ENCODE assay signal across 7 cellular contexts in the genomic region with DNA sequence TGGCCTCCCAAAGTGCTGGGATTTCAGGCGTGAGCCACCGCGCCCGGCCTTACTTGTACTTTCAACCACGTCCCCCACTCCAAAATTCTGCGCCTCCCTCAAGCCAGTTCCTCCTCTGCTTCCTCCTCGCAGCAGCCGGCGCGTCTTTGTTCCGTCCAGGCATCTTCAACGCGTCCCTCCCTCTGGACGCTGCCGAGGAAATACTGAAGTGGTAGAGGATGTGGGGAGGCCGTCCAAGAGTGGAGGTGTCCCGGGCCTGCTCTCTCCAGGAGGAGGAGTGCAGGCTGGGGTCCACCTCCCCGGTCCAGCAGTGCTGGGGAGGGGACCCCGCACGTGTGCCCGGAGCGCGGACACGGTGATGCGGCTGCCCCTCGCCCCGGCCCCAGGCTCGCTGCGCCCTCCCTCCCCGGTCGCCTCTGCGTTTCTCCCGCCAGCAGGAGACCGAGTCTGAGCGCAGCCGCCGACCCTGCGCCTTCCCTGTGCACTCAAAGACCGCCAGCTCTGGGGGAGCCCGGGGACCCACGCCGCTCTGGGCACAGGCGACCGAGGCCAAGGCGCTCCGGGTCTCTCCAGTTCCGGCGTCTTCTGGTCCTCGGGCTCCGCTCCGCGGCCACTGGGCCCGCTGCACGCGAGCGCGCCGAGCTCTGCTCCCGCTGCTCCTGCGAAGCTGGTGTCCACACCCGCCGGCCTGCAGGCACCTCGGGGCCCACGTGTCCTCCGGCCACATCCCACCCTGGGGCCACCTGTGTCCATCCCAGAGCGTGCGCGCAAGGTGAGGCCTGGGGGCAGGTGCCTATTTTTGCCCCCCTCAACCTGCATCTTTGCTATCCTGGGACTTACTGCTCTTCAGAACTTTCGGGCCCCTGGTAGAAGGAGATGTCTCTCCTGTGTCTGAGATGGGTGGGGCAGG. TPM values are rescaled to one million over a fixed set of nuclear protein-coding genes. Genes with fewer than 3 reads are reported as not detected.
A peak's percentile ranks its signal among the peaks of the same experiment; 100 is the strongest.
DNase-seq lines count a peak whose midpoint lies in the region; ATAC-seq and TF ChIP-seq lines count a peak whose summit lies in the region.

No MANE protein-coding gene starts in this region.

- peak overlapping the region; percentile 50 to 60 (median 53) for H3K4me3 ChIP-seq in esophagus muscularis mucosa
- H3K4me3 ChIP-seq in naive thymus-derived CD4-positive, alpha-beta T cell (ENCODE audit: low read length), result peak overlapping the region; percentile 42

- peaks cover 63 to 86% (median 73%) of the 10 kb centered on the region in 5 donors for H3K27me3 Mint-ChIP-seq in naive thymus-derived CD4-positive, alpha-beta T cell

- TF ChIP-seq EP300 in esophagus muscularis mucosa (IDR thresholded peaks at IDR 0.05), result no peak

- peaks cover 0 to 94% (median 30%) of the 10 kb centered on the region in 4 donors for H3K27me3 ChIP-seq in esophagus muscularis mucosa
- peaks cover 0 to 4% of the 10 kb centered on the region in 2 donors for H3K27me3 ChIP-seq in naive thymus-derived CD4-positive, alpha-beta T cell (ENCODE audit: control insufficient read depth in 2 of 2, insufficient read depth in 2 of 2, low read length in 2 of 2)

- CTCF ChIA-PET in naive thymus-derived CD4-positive, alpha-beta T cell (lab: Charles Lee), result interaction anchor here (0.6 kb wide), 1 partner anchor 561 kb away, joined by 4 read pairs; no protein-coding TSS in a partner anchor

- H3K27ac Mint-ChIP-seq in naive thymus-derived CD4-positive, alpha-beta T cell, result peak overlapping the region in 1 of 9 donors; percentile 72

- peak; percentile 65 for TF ChIP-seq CTCF in GM13977 (IDR thresholded peaks at IDR 0.05; ENCODE audit: extremely low read depth, insufficient read depth, missing control alignments)
- TF ChIP-seq CTCF in esophagus muscularis mucosa (IDR thresholded peaks at IDR 0.05), result peak; percentile 51 to 65 (median 51)

- H3K9me3 Mint-ChIP-seq in naive thymus-derived CD4-positive, alpha-beta T cell, result peaks cover 0 to 3% (median 0%) of the 10 kb centered on the region in 11 donors

- H3K36me3 ChIP-seq in esophagus muscularis mucosa, result no peaks in the 10 kb centered on the region
- no peaks in the 10 kb centered on the region for H3K36me3 ChIP-seq in naive thymus-derived CD4-positive, alpha-beta T cell (ENCODE audit: control insufficient read depth in 2 of 3, insufficient read depth in 3 of 3, low read length in 3 of 3)

- DNase-seq in GM13977 (ENCODE audit: low spot score) (peak; percentile 77), NCI-H2227 (lab: John Stamatoyannopoulos, UW; ENCODE audit: unreplicated experiment) (peak; percentile 87), esophagus muscularis mucosa (ENCODE audit: extremely low spot score) (peak; percentile 90)
- peak; percentile 81 for DNase-seq in activated CD8-positive, alpha-beta memory T cell treated with anti-CD3 and anti-CD28 coated beads, Interleukin-2, amount 50 U/mL, for 48 hours
- peak in 7 of 9 donors; percentile 12 to 64 (median 26) for DNase-seq in naive thymus-derived CD4-positive, alpha-beta T cell
- DNase-seq in stimulated activated naive CD4-positive, alpha-beta T cell treated with Interleukin-2 at 50 U/mL for 16 hours (lab: John Stamatoyannopoulos, UW), result peak; percentile 41

- H3K27ac ChIP-seq in esophagus muscularis mucosa (replicated peaks in 1 of 4), result peak overlapping the region in 1 of 4 donors; percentile 32
- H3K27ac ChIP-seq in naive thymus-derived CD4-positive, alpha-beta T cell (ENCODE audit: low read depth, low read length), result no peak overlapping the region

- H3K4me1 Mint-ChIP-seq in naive thymus-derived CD4-positive, alpha-beta T cell, result peaks cover 8 to 21% (median 12%) of the 10 kb centered on the region in 7 donors

- ATAC-seq in naive thymus-derived CD4-positive, alpha-beta T cell, result peak; percentile 80
- no peak for ATAC-seq in HG03108 (IDR thresholded peaks at IDR 0.05; ENCODE audit: unreplicated experiment)

- intact Hi-C loops in esophagus muscularis mucosa (cut with DNase I), result loop anchor here (10.0 kb wide), 1 partner anchor 85 kb away; no protein-coding TSS in a partner anchor
- intact Hi-C loops in naive thymus-derived CD4-positive, alpha-beta T cell (cut with micrococcal nuclease), result loop anchor here in 1 of 2 donors (1.0 kb wide), 1 partner anchor 92 kb away; no protein-coding TSS in a partner anchor

- peaks cover 0 to 4% (median 0%) of the 10 kb centered on the region in 5 donors for H3K36me3 Mint-ChIP-seq in naive thymus-derived CD4-positive, alpha-beta T cell

- POLR2A ChIA-PET in naive thymus-derived CD4-positive, alpha-beta T cell (lab: Charles Lee), result no interaction called here

- H3K4me1 ChIP-seq in esophagus muscularis mucosa, result peaks cover 9 to 11% (median 10%) of the 10 kb centered on the region in 4 donors
- H3K4me1 ChIP-seq in naive thymus-derived CD4-positive, alpha-beta T cell (ENCODE audit: control insufficient read depth in 2 of 2, insufficient read depth in 2 of 2, low read length in 2 of 2), result no peaks in the 10 kb centered on the region

- in situ Hi-C loops in GM13977 (cut with MboI; ENCODE audit: low pct_unique_long_range_greater_than_20kb, low sequenced_read_pairs, unreplicated experiment), result no loop called here

- 11% methylated on average over 8 of the region's 69 CpGs for WGBS in esophagus muscularis mucosa

- H3K9me3 ChIP-seq in esophagus muscularis mucosa, result no peaks in the 10 kb centered on the region
- no peaks in the 10 kb centered on the region for H3K9me3 ChIP-seq in naive thymus-derived CD4-positive, alpha-beta T cell (ENCODE audit: control insufficient read depth in 2 of 3, low read length in 3 of 3)

- H3K4me3 Mint-ChIP-seq in naive thymus-derived CD4-positive, alpha-beta T cell, result peak overlapping the region; percentile 38 to 77 (median 69)

- TF ChIP-seq POLR2A in esophagus muscularis mucosa (IDR thresholded peaks at IDR 0.05; ENCODE audit: low read depth), result no peak

RNA-seq across cellular contexts. Expression of a gene that starts 31.7 kb away (rescaled TPM):
- 1 to 10 TPM; 2.0 to 8.4 (median 4.7) TPM for total RNA-seq in esophagus muscularis mucosa
- total RNA-seq in naive thymus-derived CD4-positive, alpha-beta T cell, result 10 to 100 TPM; 36.6 to 46.1 (median 41.4) TPM
- polyA plus RNA-seq in naive thymus-derived CD4-positive, alpha-beta T cell, result 1 to 10 TPM; 4.0 to 6.3 TPM

RNA-seq across cellular contexts. Expression of a gene that starts 41.5 kb away (rescaled TPM):
- 10 to 100 TPM; 43.6 to 86.8 (median 63.2) TPM for total RNA-seq in esophagus muscularis mucosa
- 10 to 100 TPM; 33.6 to 51.2 (median 35.7) TPM for total RNA-seq in naive thymus-derived CD4-positive, alpha-beta T cell
- 10 to 100 TPM; 36.5 to 44.0 TPM for polyA plus RNA-seq in naive thymus-derived CD4-positive, alpha-beta T cell

RNA-seq across cellular contexts. Expression of a gene that starts 41.6 kb away (rescaled TPM):
- under 1 TPM in 1 of 4 donors, not detected in 3; 0.45 TPM for total RNA-seq in esophagus muscularis mucosa
- total RNA-seq in naive thymus-derived CD4-positive, alpha-beta T cell, result 1 to 10 TPM in 2 of 5 experiments, under 1 TPM in 3; 0.20 to 1.7 (median 0.66) TPM
- 1 to 10 TPM; 1.2 to 1.8 TPM for polyA plus RNA-seq in naive thymus-derived CD4-positive, alpha-beta T cell

RNA-seq across cellular contexts. Expression of a gene that starts 51.2 kb away (rescaled TPM):
- 10 to 100 TPM in 3 of 4 donors, 1 to 10 TPM in 1; 9.6 to 34.0 (median 23.1) TPM for total RNA-seq in esophagus muscularis mucosa
- 10 to 100 TPM; 33.4 to 55.9 (median 41.4) TPM for total RNA-seq in naive thymus-derived CD4-positive, alpha-beta T cell
- 10 to 100 TPM; 27.5 to 34.8 TPM for polyA plus RNA-seq in naive thymus-derived CD4-positive, alpha-beta T cell

RNA-seq across cellular contexts. Expression of a gene that starts 56.8 kb away (rescaled TPM):
- total RNA-seq in esophagus muscularis mucosa, result 1 to 10 TPM in 1 of 4 donors, under 1 TPM in 3; 0.42 to 2.2 (median 0.61) TPM
- 10 to 100 TPM in 2 of 5 experiments, 1 to 10 TPM in 3; 1.3 to 38.6 (median 4.5) TPM for total RNA-seq in naive thymus-derived CD4-positive, alpha-beta T cell
- under 1 TPM; 0.13 to 0.43 TPM for polyA plus RNA-seq in naive thymus-derived CD4-positive, alpha-beta T cell

Comparison
In these comparisons a context has a peak if more than half of its experiments do, and no peak if none do; other contexts are left out.
1. DNase-seq: peak in every context shown above with its lines; median percentile 90 in esophagus muscularis mucosa; 87 in NCI-H2227; 81 in activated CD8-positive, alpha-beta memory T cell treated with anti-CD3 and anti-CD28 coated beads, Interleukin-2, amount 50 U/mL, for 48 hours; 77 in GM13977; 41 in stimulated activated naive CD4-positive, alpha-beta T cell treated with Interleukin-2 at 50 U/mL for 16 hours; 26 in naive thymus-derived CD4-positive, alpha-beta T cell.